10 cellular contexts compared by ENCODE assay signal in genomic region chr1:160933305-160933704, GRCh38. TPM values are rescaled to one million over a fixed set of nuclear protein-coding genes. Genes with fewer than 3 reads are reported as not detected.
"Had no signal": no experiment of that assay in that cellular context is flagged by ENCODE, and none has a peak within 500 bp of the region (broad histone marks: within the 10 kb centered on the region; RNA-seq: fewer than 3 reads in every experiment).

No MANE protein-coding gene starts in this region.

RNA-seq across cellular contexts. Expression of gene ITLN2, which starts 21.3 kb away (rescaled TPM):
- total RNA-seq: OCI-LY7, PC-3, PC-9, Right ventricle myocardium inferior, Right ventricle myocardium superior, RPMI7951, SJCRH30, SJSA1 had no signal
- polyA plus RNA-seq: SK-N-SH had no signal

RNA-seq across cellular contexts. Expression of gene ITLN1, which starts 48.3 kb away (rescaled TPM):
- total RNA-seq: OCI-LY7, PC-3, PC-9, RPMI7951, SJCRH30, SJSA1, SK-MEL-5 had no signal
- polyA plus RNA-seq: SK-N-SH had no signal
